12 cellular contexts compared by ENCODE assay signal in genomic region chr12:52193991-52194390, GRCh38. TPM values are rescaled to one million over a fixed set of nuclear protein-coding genes. Genes with fewer than 3 reads are reported as not detected.
DNase-seq lines count a peak whose midpoint lies in the region; FAIRE-seq and TF ChIP-seq lines count a peak whose summit lies in the region.
"Had no signal": no experiment of that assay in that cellular context is flagged by ENCODE, and none has a peak within 500 bp of the region (broad histone marks: within the 10 kb centered on the region; RNA-seq: fewer than 3 reads in every experiment).

No MANE protein-coding gene starts in this region.

- H3K36me3 ChIP-seq in SK-N-SH (replicated peaks in 1 of 2; ENCODE audit: control insufficient read depth in 1 of 2, insufficient read depth in 2 of 2, low read length in 1 of 2) (no peaks in the 10 kb centered on the region), smooth muscle cell (ENCODE audit: low read depth) (no peaks in the 10 kb centered on the region)
- H3K36me3 ChIP-seq: neural progenitor cell had no signal

- H3K27ac ChIP-seq in SK-N-SH (ENCODE audit: low read depth in 2 of 2, low read length in 1 of 2) (peak overlapping the region; percentile 87 to 88), smooth muscle cell (ENCODE audit: low read depth) (peak overlapping the region; percentile 55)
- H3K27ac ChIP-seq: neural progenitor cell had no signal

- no peak for FAIRE-seq in HTR-8/SVneo (lab: Jason Lieb, UNC)

- POLR2A ChIA-PET in SK-N-SH (lab: Yijun Ruan, JAX), result interaction anchor here (0.9 kb wide), 1 partner anchor 9 kb away, joined by 3 read pairs; no protein-coding TSS in a partner anchor

- TF ChIP-seq CTCF in SK-N-SH (IDR thresholded peaks at IDR 0.05) (no peak), glutamatergic neuron (IDR thresholded peaks at IDR 0.05; ENCODE audit: partially characterized antibody, unreplicated experiment) (no peak), smooth muscle cell (IDR thresholded peaks at IDR 0.05; ENCODE audit: borderline replicate concordance, insufficient read depth, poor library complexity, severe bottlenecking) (no peak)

- H3K27ac Mint-ChIP-seq in glutamatergic neuron (ENCODE audit: unreplicated experiment), result no peak overlapping the region
- H3K27ac Mint-ChIP-seq: activated T-cell treated with anti-CD3 and anti-CD28 coated beads, Interleukin-2, amount 50 U/mL, for 24 hours; neural progenitor cell had no signal

- no peaks in the 10 kb centered on the region for H3K27me3 ChIP-seq in SK-N-SH (ENCODE audit: insufficient read depth)
- no peaks in the 10 kb centered on the region for H3K27me3 ChIP-seq in smooth muscle cell (ENCODE audit: low read depth)
- H3K27me3 ChIP-seq: neural progenitor cell had no signal

- no peaks in the 10 kb centered on the region for H3K9me3 ChIP-seq in SK-N-SH
- H3K9me3 ChIP-seq in smooth muscle cell (replicated peaks; ENCODE audit: low read depth), result no peaks in the 10 kb centered on the region

- no peaks in the 10 kb centered on the region; the same call in 1 of the 2 replicates for H3K79me2 ChIP-seq in SK-N-SH (ENCODE audit: insufficient read depth)
- H3K79me2 ChIP-seq in smooth muscle cell (ENCODE audit: low read depth), result no peaks in the 10 kb centered on the region

- CTCF ChIA-PET in SK-N-SH (lab: Yijun Ruan, JAX), result interaction anchor here (0.8 to 1.8 kb wide), 6 partner anchors 9 to 686 kb away, joined by 3 to 8 read pairs (median 4); no protein-coding TSS in a partner anchor

- H3K9me3 Mint-ChIP-seq in glutamatergic neuron (ENCODE audit: unreplicated experiment), result peaks cover 2% of the 10 kb centered on the region
- H3K9me3 Mint-ChIP-seq: activated T-cell treated with anti-CD3 and anti-CD28 coated beads, Interleukin-2, amount 50 U/mL, for 24 hours; neural progenitor cell had no signal

- no peak overlapping the region for H3K4me3 Mint-ChIP-seq in glutamatergic neuron (ENCODE audit: unreplicated experiment)
- H3K4me3 Mint-ChIP-seq: activated T-cell treated with anti-CD3 and anti-CD28 coated beads, Interleukin-2, amount 50 U/mL, for 24 hours; neural progenitor cell had no signal

- H3K27me3 Mint-ChIP-seq in glutamatergic neuron (ENCODE audit: unreplicated experiment), result peaks cover 11% of the 10 kb centered on the region

- peaks cover 51 to 73% of the 10 kb centered on the region in 2 experiments for H3K4me1 ChIP-seq in SK-N-SH (ENCODE audit: control insufficient read depth in 1 of 2, insufficient read depth in 2 of 2, low read depth in 1 of 2, low read length in 1 of 2)
- H3K4me1 ChIP-seq in smooth muscle cell (ENCODE audit: low read depth), result peaks cover 20% of the 10 kb centered on the region

- TF ChIP-seq EP300 in SK-N-SH (IDR thresholded peaks at IDR 0.05; ENCODE audit: borderline replicate concordance in 1 of 2, low read depth in 1 of 2, low read length in 1 of 2), result peak in 1 of 2 experiments; percentile 16; a peak in 1 of 4 replicates

- no peaks in the 10 kb centered on the region for H3K4me1 Mint-ChIP-seq in glutamatergic neuron (ENCODE audit: low read depth, unreplicated experiment)

- no peak for TF ChIP-seq RAD21 in SK-N-SH (IDR thresholded peaks at IDR 0.05; ENCODE audit: low read length)

- H3K4me3 ChIP-seq in SK-N-SH (ENCODE audit: low read depth in 2 of 2, low read length in 1 of 2) (no peak overlapping the region), smooth muscle cell (no peak overlapping the region)
- H3K4me3 ChIP-seq: neural progenitor cell had no signal

- DNase-seq in HTR-8/SVneo (ENCODE audit: insufficient read length, low spot score) (peak; percentile 45), SK-N-SH (no peak), glutamatergic neuron (peak; percentile 11), smooth muscle cell (lab: John Stamatoyannopoulos, UW; ENCODE audit: unreplicated experiment) (no peak), superior temporal gyrus (ENCODE audit: extremely low spot score) (no peak), MV-4-11 (lab: John Stamatoyannopoulos, UW) (no peak)
- DNase-seq in stimulated activated CD4-positive, alpha-beta T cell treated with anti-CD3 and anti-CD28 coated beads, Interleukin-2, amount 100 ng/mL, for 24 hours, result no peak
- DNase-seq: activated T-cell treated with anti-CD3 and anti-CD28 coated beads, Interleukin-2, amount 50 U/mL, for 24 hours; left colon; NCI-H187 had no signal

- H3K36me3 Mint-ChIP-seq in glutamatergic neuron (ENCODE audit: unreplicated experiment), result no peaks in the 10 kb centered on the region
- H3K36me3 Mint-ChIP-seq: neural progenitor cell had no signal

- 21% methylated on average over 5 of the region's 6 CpGs for WGBS in SK-N-SH (ENCODE audit: low lambda C conversion rate)
- WGBS in smooth muscle cell (ENCODE audit: low lambda C conversion rate), result 56% methylated on average over 6 of the region's 6 CpGs

- H3K4me2 ChIP-seq in SK-N-SH (peak overlapping the region; percentile 17), smooth muscle cell (peak overlapping the region; percentile 59)
- H3K4me2 ChIP-seq: neural progenitor cell had no signal

- no peak overlapping the region for H2AFZ ChIP-seq in SK-N-SH (ENCODE audit: low read depth)
- H2AFZ ChIP-seq in smooth muscle cell (ENCODE audit: low read depth), result peak overlapping the region; percentile 5
- H2AFZ ChIP-seq: neural progenitor cell had no signal

- peaks cover 4% of the 10 kb centered on the region for H3F3A ChIP-seq in SK-N-SH (replicated peaks; ENCODE audit: insufficient read depth)
- peaks cover 11% of the 10 kb centered on the region for H3F3A ChIP-seq in smooth muscle cell (ENCODE audit: low read depth)

- H3K9ac ChIP-seq in SK-N-SH, result peak overlapping the region; percentile 31; the same call in 1 of the 2 replicates
- H3K9ac ChIP-seq in smooth muscle cell (ENCODE audit: low read depth), result no peak overlapping the region
- H3K9ac ChIP-seq: neural progenitor cell had no signal

- no peaks in the 10 kb centered on the region for H3K9me2 ChIP-seq in SK-N-SH

- no peaks in the 10 kb centered on the region for H4K20me1 ChIP-seq in SK-N-SH (ENCODE audit: insufficient read depth)
- no peaks in the 10 kb centered on the region for H4K20me1 ChIP-seq in smooth muscle cell (ENCODE audit: low read depth)

TF ChIP-seq in SK-N-SH, 30 proteins besides CTCF, POLR2A, EP300 and RAD21:
- TF ChIP-seq TAF1 (IDR thresholded peaks at IDR 0.05; ENCODE audit: borderline replicate concordance, low read depth, low read length) (no peak), NFIC (IDR thresholded peaks at IDR 0.05; ENCODE audit: borderline replicate concordance) (peak; percentile 72), EZH2phosphoT487 (IDR thresholded peaks at IDR 0.05; ENCODE audit: borderline replicate concordance, low read depth) (no peak), ELF1 (IDR thresholded peaks at IDR 0.05) (no peak), PBX3 (IDR thresholded peaks at IDR 0.05) (peak; percentile 26)
- TF ChIP-seq, protein P1, sequence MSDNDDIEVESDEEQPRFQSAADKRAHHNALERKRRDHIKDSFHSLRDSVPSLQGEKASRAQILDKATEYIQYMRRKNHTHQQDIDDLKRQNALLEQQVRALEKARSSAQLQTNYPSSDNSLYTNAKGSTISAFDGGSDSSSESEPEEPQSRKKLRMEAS (IDR thresholded peaks at IDR 0.05; ENCODE audit: low read depth), result 0 out of 2 replicates have a peak, but pooled peaks have one; percentile 12
TF ChIP-seq in SK-N-SH: peak in this region for 3.

RNA-seq across cellular contexts. Expression of gene KRT80, which starts 2.2 kb away (rescaled TPM):
- polyA plus RNA-seq in SK-N-SH (2012; rRNA removed) (14.9 and 17.4 TPM in 2 replicates), smooth muscle cell (5.1 and 6.6 TPM in 2 replicates)
- 8.1 and 10.8 TPM in 2 replicates for polyA plus RNA-seq in SK-N-SH (2012; cell fraction: cytosol; rRNA removed)
- 21.6 and 31.9 TPM in 2 replicates for polyA plus RNA-seq in SK-N-SH (2012; cell fraction: nucleus; rRNA removed)
- total RNA-seq in glutamatergic neuron (ENCODE audit: unreplicated experiment) (not detected), smooth muscle cell (6.7 and 11.7 TPM in 2 replicates)

RNA-seq across cellular contexts. Expression of gene KRT7, which starts 39.1 kb away (rescaled TPM):
- polyA plus RNA-seq in SK-N-SH (2012; rRNA removed), result 3.2 and 5.4 TPM in 2 replicates
- polyA plus RNA-seq in SK-N-SH (2012; cell fraction: cytosol; rRNA removed), result 2.9 TPM in 2 replicates
- 1.9 and 3.3 TPM in 2 replicates for polyA plus RNA-seq in SK-N-SH (2012; cell fraction: nucleus; rRNA removed)
- not detected for total RNA-seq in glutamatergic neuron (ENCODE audit: unreplicated experiment)
- total RNA-seq in smooth muscle cell, result 168 and 214 TPM in 2 replicates
- polyA plus RNA-seq in smooth muscle cell, result 190 and 744 TPM in 2 replicates
- total RNA-seq: skeletal muscle tissue had no signal

Comparison
In these comparisons a context has a peak if more than half of its experiments do, and no peak if none do; other contexts are left out.
1. DNase-seq: peak in HTR-8/SVneo (single experiment) and glutamatergic neuron (single experiment); none in SK-N-SH (single experiment), smooth muscle cell (single experiment), superior temporal gyrus (single experiment), stimulated activated CD4-positive, alpha-beta T cell treated with anti-CD3 and anti-CD28 coated beads, Interleukin-2, amount 100 ng/mL, for 24 hours (0 of 2) and MV-4-11 (single experiment).
2. RNA of gene KRT7, which starts 39.1 kb away (total RNA-seq): 168 to 214 TPM in smooth muscle cell; not detected in glutamatergic neuron (single experiment); every median in the first group is over 100 times any median in the second.